ENCODE assay signal across 8 cellular contexts in the genomic region with DNA sequence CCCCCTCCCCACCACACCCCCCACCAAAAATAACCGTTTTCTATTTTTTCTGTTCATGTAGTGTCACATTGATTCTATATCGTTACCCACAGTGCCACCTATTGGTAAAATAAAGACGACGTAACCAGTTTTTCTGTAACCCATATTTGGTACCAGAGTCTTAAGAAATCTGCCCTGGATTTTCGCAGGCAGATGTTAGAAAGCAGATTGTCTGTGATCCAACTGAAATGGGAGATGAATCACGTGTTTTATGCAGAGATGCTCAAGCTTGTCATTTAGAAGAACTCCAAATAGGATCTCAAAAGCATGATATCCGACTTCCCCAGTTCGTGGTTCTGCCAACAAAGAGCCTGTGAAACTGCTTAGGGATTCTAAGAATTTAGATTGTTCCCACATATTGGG.
DNase-seq lines count a peak whose midpoint lies in the region; ATAC-seq and TF ChIP-seq lines count a peak whose summit lies in the region.

No MANE protein-coding gene starts in this region.

- CTCF ChIA-PET in activated B cell treated with CpG ODN at 0.5 μM for 24 hours (lab: Charles Lee) = interaction anchor here (0.8 to 4.0 kb wide), 4 partner anchors 9 to 960 kb away, joined by 3 to 25 read pairs (median 3); no protein-coding TSS in a partner anchor

- no peaks in the 10 kb centered on the region for H3K36me3 Mint-ChIP-seq in CD4-positive, CD25-positive, alpha-beta regulatory T cell
- no peaks in the 10 kb centered on the region for H3K36me3 Mint-ChIP-seq in activated B cell treated with CpG ODN at 0.5 μM for 24 hours (ENCODE audit: low read depth)

- H3K4me3 ChIP-seq in CD4-positive, CD25-positive, alpha-beta regulatory T cell (ENCODE audit: low read depth, low read length) = no peak overlapping the region
- H3K4me3 ChIP-seq in Karpas-422 (ENCODE audit: low read length) = no peak overlapping the region
- H3K4me3 ChIP-seq in right atrium auricular region = no peak overlapping the region
- no peak overlapping the region for H3K4me3 ChIP-seq in skeletal muscle cell (ENCODE audit: low read depth, low read length)

- POLR2A ChIA-PET in activated B cell treated with CpG ODN at 0.5 μM for 24 hours (lab: Charles Lee) = no interaction called here

- H3K4me1 Mint-ChIP-seq in CD4-positive, CD25-positive, alpha-beta regulatory T cell = no peaks in the 10 kb centered on the region
- no peaks in the 10 kb centered on the region for H3K4me1 Mint-ChIP-seq in activated B cell treated with CpG ODN at 0.5 μM for 24 hours

- peak in 1 of 2 donors; percentile 20 for ATAC-seq in CD4-positive, CD25-positive, alpha-beta regulatory T cell (ENCODE audit: low read depth in 2 of 2)
- ATAC-seq in GM18909 (IDR thresholded peaks at IDR 0.05; ENCODE audit: poor library complexity, unreplicated experiment) (peak; percentile 52), activated B cell treated with CpG ODN at 0.5 μM for 24 hours (ENCODE audit: low read depth) (no peak)
- ATAC-seq in stimulated activated naive CD8-positive, alpha-beta T cell treated with anti-CD3 and anti-CD28 coated beads, Interleukin-15, Interleukin-2, amounts not matched to agents 100 U/mL and 50 U/mL, for 24 hours = no peak

- DNase-seq in CD4-positive, CD25-positive, alpha-beta regulatory T cell = peak in 2 of 3 donors; percentile 6 to 34
- DNase-seq in Karpas-422 (peak; percentile 75), activated B cell treated with CpG ODN at 0.5 μM for 24 hours (no peak), right atrium auricular region (ENCODE audit: low spot score) (no peak), skeletal muscle cell (ENCODE audit: low read depth) (peak; percentile 52), cortex of kidney (lab: John Stamatoyannopoulos, UW) (no peak)
- DNase-seq in stimulated activated naive CD8-positive, alpha-beta T cell treated with anti-CD3 and anti-CD28 coated beads, Interleukin-15, Interleukin-2, amounts not matched to agents 100 U/mL and 50 U/mL, for 24 hours = no peak

- no peaks in the 10 kb centered on the region for H3K79me2 ChIP-seq in Karpas-422 (ENCODE audit: low read length)

- H2AFZ ChIP-seq in Karpas-422 (ENCODE audit: low read length) = no peak overlapping the region

- H3K4me3 Mint-ChIP-seq in CD4-positive, CD25-positive, alpha-beta regulatory T cell = no peak overlapping the region
- no peak overlapping the region for H3K4me3 Mint-ChIP-seq in activated B cell treated with CpG ODN at 0.5 μM for 24 hours

- H3K4me2 ChIP-seq in Karpas-422 (ENCODE audit: low read depth, low read length, poor library complexity, severe bottlenecking) = no peak overlapping the region

- no peaks in the 10 kb centered on the region for H4K20me1 ChIP-seq in Karpas-422 (ENCODE audit: insufficient read depth, low read depth, low read length)

- H3K27me3 ChIP-seq in CD4-positive, CD25-positive, alpha-beta regulatory T cell (ENCODE audit: control insufficient read depth, insufficient read depth, low read length) = no peaks in the 10 kb centered on the region
- no peaks in the 10 kb centered on the region for H3K27me3 ChIP-seq in Karpas-422 (ENCODE audit: low read length)
- no peaks in the 10 kb centered on the region for H3K27me3 ChIP-seq in right atrium auricular region

- intact Hi-C loops in activated B cell treated with CpG ODN at 0.5 μM for 24 hours (cut with micrococcal nuclease) = loop anchor here (1.0 to 2.0 kb wide), 5 partner anchors 257 to 959 kb away; no protein-coding TSS in a partner anchor

- H3K36me3 ChIP-seq in CD4-positive, CD25-positive, alpha-beta regulatory T cell (ENCODE audit: control insufficient read depth, insufficient read depth, low read length) = no peaks in the 10 kb centered on the region
- H3K36me3 ChIP-seq in Karpas-422 (ENCODE audit: insufficient read depth, low read length) (no peaks in the 10 kb centered on the region), right atrium auricular region (no peaks in the 10 kb centered on the region)

- H3K9me3 Mint-ChIP-seq in CD4-positive, CD25-positive, alpha-beta regulatory T cell = peaks cover 0 to 2% (median 0%) of the 10 kb centered on the region in 7 donors
- H3K9me3 Mint-ChIP-seq in activated B cell treated with CpG ODN at 0.5 μM for 24 hours = no peaks in the 10 kb centered on the region

- H3K27ac ChIP-seq in CD4-positive, CD25-positive, alpha-beta regulatory T cell (ENCODE audit: insufficient read depth, low read length, poor library complexity, severe bottlenecking) = no peak overlapping the region
- no peak overlapping the region for H3K27ac ChIP-seq in Karpas-422 (ENCODE audit: low read length)
- H3K27ac ChIP-seq in right atrium auricular region = no peak overlapping the region

- H3K27me3 Mint-ChIP-seq in CD4-positive, CD25-positive, alpha-beta regulatory T cell = peaks cover 5% of the 10 kb centered on the region
- no peaks in the 10 kb centered on the region for H3K27me3 Mint-ChIP-seq in activated B cell treated with CpG ODN at 0.5 μM for 24 hours

- peak; percentile 43 for TF ChIP-seq CTCF in activated B cell treated with CpG ODN at 0.5 μM for 24 hours (IDR thresholded peaks at IDR 0.05)
- TF ChIP-seq CTCF in right atrium auricular region (IDR thresholded peaks at IDR 0.05) = peak; percentile 52 to 70

- H3K9me2 ChIP-seq in Karpas-422 (replicated peaks; ENCODE audit: insufficient read depth, low read length) = no peaks in the 10 kb centered on the region

- H3K4me1 ChIP-seq in CD4-positive, CD25-positive, alpha-beta regulatory T cell (ENCODE audit: control insufficient read depth, insufficient read depth, low read length, poor library complexity, severe bottlenecking) = no peaks in the 10 kb centered on the region
- H3K4me1 ChIP-seq in Karpas-422 (ENCODE audit: low read length) (no peaks in the 10 kb centered on the region), right atrium auricular region (peaks cover 0 to 3% of the 10 kb centered on the region in 2 donors)

- no peak overlapping the region for H3K27ac Mint-ChIP-seq in CD4-positive, CD25-positive, alpha-beta regulatory T cell
- no peak overlapping the region for H3K27ac Mint-ChIP-seq in activated B cell treated with CpG ODN at 0.5 μM for 24 hours

- H3K9me3 ChIP-seq in CD4-positive, CD25-positive, alpha-beta regulatory T cell (ENCODE audit: control insufficient read depth in 2 of 2, low read length in 2 of 2) = no peaks in the 10 kb centered on the region
- H3K9me3 ChIP-seq in Karpas-422 (ENCODE audit: low read length) = no peaks in the 10 kb centered on the region
- no peaks in the 10 kb centered on the region for H3K9me3 ChIP-seq in right atrium auricular region

- no peak overlapping the region for H3K9ac ChIP-seq in Karpas-422 (ENCODE audit: low read length)

Comparison
In these comparisons a context has a peak if more than half of its experiments do, and no peak if none do; other contexts are left out.
1. DNase-seq: peak in CD4-positive, CD25-positive, alpha-beta regulatory T cell (2 of 3), Karpas-422 (single experiment) and skeletal muscle cell (single experiment); none in activated B cell treated with CpG ODN at 0.5 μM for 24 hours (single experiment), right atrium auricular region (single experiment), cortex of kidney (single experiment) and stimulated activated naive CD8-positive, alpha-beta T cell treated with anti-CD3 and anti-CD28 coated beads, Interleukin-15, Interleukin-2, amounts not matched to agents 100 U/mL and 50 U/mL, for 24 hours (single experiment).